In the genomic region with DNA sequence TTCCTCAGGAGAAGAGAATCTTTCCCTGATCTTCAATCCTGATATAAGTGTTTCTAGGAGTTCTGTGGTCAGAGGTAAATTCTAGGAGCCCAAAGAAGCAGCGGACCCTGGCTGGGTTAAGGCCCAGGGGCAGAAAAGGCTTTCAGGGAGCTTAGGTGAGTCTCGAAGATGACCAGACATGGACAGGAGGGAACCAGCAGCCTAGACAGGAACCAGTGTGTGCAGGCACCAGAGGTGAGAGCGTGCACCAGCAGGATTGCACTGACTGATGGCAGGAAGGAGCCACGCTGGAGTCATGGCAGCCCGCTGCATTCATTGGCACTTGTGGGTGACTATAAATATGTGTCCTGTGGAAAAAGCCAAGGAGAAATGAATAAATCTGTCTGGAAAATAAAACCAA, we compare ENCODE assay signal across 22 cellular contexts.
"Had no signal": no experiment of that assay in that cellular context is flagged by ENCODE, and none has a peak within 500 bp of the region (broad histone marks: within the 10 kb centered on the region; RNA-seq: fewer than 3 reads in every experiment).

No MANE protein-coding gene starts in this region.

- H3K4me3 ChIP-seq: colonic mucosa, coronary artery, dorsolateral prefrontal cortex, esophagus squamous epithelium, gastrocnemius medialis, gastroesophageal sphincter, heart left ventricle, heart right ventricle had no signal

- H3K4me1 ChIP-seq: colonic mucosa, esophagus squamous epithelium, foreskin keratinocyte, gastrocnemius medialis, gastroesophageal sphincter, heart left ventricle, heart right ventricle had no signal

- H3K9me3 ChIP-seq: colonic mucosa, esophagus squamous epithelium, gastrocnemius medialis, gastroesophageal sphincter, heart left ventricle had no signal

- DNase-seq: colonic mucosa; cortex of kidney; dermis blood vessel endothelial cell; dorsolateral prefrontal cortex; effector CD4-positive, alpha-beta T cell; effector CD8-positive, alpha-beta T cell; effector memory CD4-positive, alpha-beta T cell; effector memory CD8-positive, alpha-beta T cell; endodermal cell; erythroblast; esophagus squamous epithelium; foreskin fibroblast; foreskin keratinocyte; foreskin melanocyte; gastrocnemius medialis; glutamatergic neuron; head of caudate nucleus; heart left ventricle; heart right ventricle had no signal

- H3K36me3 ChIP-seq: colonic mucosa, esophagus squamous epithelium, gastrocnemius medialis, gastroesophageal sphincter, heart left ventricle, heart right ventricle had no signal

- ATAC-seq: effector memory CD8-positive, alpha-beta T cell; foreskin keratinocyte; gastrocnemius medialis; gastroesophageal sphincter; heart left ventricle; heart right ventricle had no signal

- H3K27me3 ChIP-seq: colonic mucosa, gastrocnemius medialis, heart left ventricle had no signal

- H3K27ac ChIP-seq: colonic mucosa, coronary artery, dorsolateral prefrontal cortex, epithelial cell of prostate, esophagus squamous epithelium, foreskin keratinocyte, gastrocnemius medialis, gastroesophageal sphincter, heart left ventricle, heart right ventricle had no signal
